In the genomic region with DNA sequence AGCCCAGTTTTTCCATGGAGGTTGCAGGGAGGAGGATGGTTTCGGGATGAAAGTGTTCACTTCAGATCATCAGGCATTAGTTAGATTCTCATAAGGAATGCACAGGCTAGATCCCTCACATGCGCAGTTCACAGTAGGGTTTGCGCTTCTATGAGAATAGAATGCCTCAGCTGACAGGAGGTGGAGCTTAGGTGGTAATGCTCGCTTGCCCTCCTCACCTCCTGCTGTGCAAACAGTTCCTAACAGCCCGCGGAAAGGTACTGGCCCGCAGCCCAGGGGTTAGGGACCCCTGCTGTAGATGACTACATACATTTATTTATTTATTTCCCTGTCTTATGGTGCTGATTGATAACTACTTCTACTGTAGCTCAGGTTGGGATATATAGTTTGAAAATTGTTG, we compare ENCODE assay signal across 1 cellular context.
TF ChIP-seq lines count a peak whose summit lies in the region.

No MANE protein-coding gene starts in this region.

TF ChIP-seq in SK-N-SH, 30 proteins besides CTCF, POLR2A, EP300 and RAD21 (continued from another document):
- TF ChIP-seq REST (IDR thresholded peaks at IDR 0.05; ENCODE audit: low read depth, low read length): no peak
- no peak for TF ChIP-seq SMC3 (IDR thresholded peaks at IDR 0.05; ENCODE audit: low read depth, low read length)
- TF ChIP-seq USF2 (IDR thresholded peaks at IDR 0.05; ENCODE audit: borderline replicate concordance, low read depth, low read length): no peak
- TF ChIP-seq YY1 (IDR thresholded peaks at IDR 0.05; ENCODE audit: low read depth): no peak
- no peak for TF ChIP-seq MAX (IDR thresholded peaks at IDR 0.05; ENCODE audit: low read depth)
- TF ChIP-seq IRF3 (IDR thresholded peaks at IDR 0.05; ENCODE audit: low read depth, low read length): no peak
